Comparison of ENCODE assay signal across 21 cellular contexts in the genomic region with DNA sequence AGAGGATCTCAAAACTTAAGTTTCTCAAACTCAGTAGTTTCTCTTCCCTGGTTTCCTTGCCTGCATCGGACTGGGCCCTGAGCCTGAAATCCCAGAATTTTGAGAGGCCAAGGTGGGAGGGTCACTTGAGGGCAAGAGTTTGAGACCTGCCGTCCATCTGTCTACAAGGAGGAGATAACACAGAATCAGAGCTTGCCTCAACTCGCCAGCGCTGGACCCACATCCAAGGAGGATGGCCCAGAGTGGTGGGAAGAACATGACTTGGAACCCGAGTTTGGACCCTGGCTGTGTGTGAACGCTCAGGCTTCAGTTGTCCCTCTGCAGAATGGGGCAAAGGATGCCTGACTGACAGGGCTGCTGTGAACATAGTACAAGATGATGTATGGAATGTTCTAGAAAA.
A peak's percentile ranks its signal among the peaks of the same experiment; 100 is the strongest.
DNase-seq lines count a peak whose midpoint lies in the region; ATAC-seq and TF ChIP-seq lines count a peak whose summit lies in the region.
"Had no signal": no experiment of that assay in that cellular context is flagged by ENCODE, and none has a peak within 500 bp of the region (broad histone marks: within the 10 kb centered on the region; RNA-seq: fewer than 3 reads in every experiment).

No MANE protein-coding gene starts in this region.

- no peaks in the 10 kb centered on the region for H3K27me3 ChIP-seq in breast epithelium
- H3K27me3 ChIP-seq in brain microvascular endothelial cell (replicated peaks) = no peaks in the 10 kb centered on the region
- no peaks in the 10 kb centered on the region for H3K27me3 ChIP-seq in left ventricle myocardium inferior (ENCODE audit: low read depth)
- H3K27me3 ChIP-seq: MG63 had no signal

- H3K9me3 ChIP-seq in breast epithelium = no peaks in the 10 kb centered on the region
- no peaks in the 10 kb centered on the region for H3K9me3 ChIP-seq in left ventricle myocardium inferior (replicated peaks)

- BruUV-seq in MCF 10A (replicated peaks; lab: Mats Ljungman, UMichigan) = no TSS peak

- no peak overlapping the region for H3K4me3 ChIP-seq in breast epithelium
- no peak overlapping the region for H3K4me3 ChIP-seq in brain microvascular endothelial cell (ENCODE audit: low read depth, low read length)
- no peak overlapping the region for H3K4me3 ChIP-seq in left ventricle myocardium inferior
- H3K4me3 ChIP-seq: GM23338, MG63, SJCRH30 had no signal

- H3K4me1 ChIP-seq in breast epithelium = no peaks in the 10 kb centered on the region
- H3K4me1 ChIP-seq in left ventricle myocardium inferior = peaks cover 11% of the 10 kb centered on the region
- H3K4me1 ChIP-seq: SJCRH30 had no signal

- in situ Hi-C loops in brain microvascular endothelial cell (cut with HindIII; ENCODE audit: low pct_ligation_motif_present, low sequenced_read_pairs) = no loop called here

- DNase-seq in breast epithelium (ENCODE audit: low spot score in 2 of 2) (no peak), MCF 10A (ENCODE audit: unreplicated experiment) (no peak), chondrocyte (ENCODE audit: low spot score) (peak; percentile 56), sciatic nerve (ENCODE audit: low spot score) (peak; percentile 51), brain microvascular endothelial cell (no peak), left ventricle myocardium inferior (no peak), RWPE1 (ENCODE audit: low spot score) (no peak)
- DNase-seq: CD4-positive, alpha-beta T cell; DMS53; H9; HFFc6; NCI-H1105 treated with DMSO at 0.1 percent for 48 hours; NCI-H146; NCI-H1930; NCI-H2107; NCI-H446; NCI-H524 treated with DMSO at 0.1 percent for 48 hours; NCI-H774; SJCRH30 had no signal

- peaks cover 7% of the 10 kb centered on the region for H3K36me3 Mint-ChIP-seq in MCF 10A (ENCODE audit: insufficient read depth, unreplicated experiment)
- no peaks in the 10 kb centered on the region for H3K36me3 Mint-ChIP-seq in chondrocyte (ENCODE audit: low read depth)

- POLR2A ChIA-PET in MCF 10A (lab: Yijun Ruan, JAX) (no interaction called here), RWPE1 (lab: Yijun Ruan, JAX; ENCODE audit: low non-redundant PET) (no interaction called here)

- H3K27ac Mint-ChIP-seq in MCF 10A (ENCODE audit: low read depth, unreplicated experiment) (no peak overlapping the region), chondrocyte (ENCODE audit: unreplicated experiment) (no peak overlapping the region)
- H3K27ac Mint-ChIP-seq: CD4-positive, alpha-beta T cell; GM23338; H9 had no signal

- H3K4me3 Mint-ChIP-seq in MCF 10A (ENCODE audit: unreplicated experiment) (no peak overlapping the region), chondrocyte (ENCODE audit: unreplicated experiment) (no peak overlapping the region)
- H3K4me3 Mint-ChIP-seq: CD4-positive, alpha-beta T cell; GM23338; H9; HFFc6 had no signal

- TF ChIP-seq CTCF in breast epithelium (IDR thresholded peaks at IDR 0.05) (no peak), MCF 10A (IDR thresholded peaks at IDR 0.05; ENCODE audit: unreplicated experiment) (no peak), chondrocyte (IDR thresholded peaks at IDR 0.05) (no peak), brain microvascular endothelial cell (IDR thresholded peaks at IDR 0.05; ENCODE audit: low read depth, low read length, missing control alignments) (no peak), left ventricle myocardium inferior (IDR thresholded peaks at IDR 0.05; ENCODE audit: borderline replicate concordance) (no peak), RWPE1 (conservative IDR thresholded peaks at IDR 0.05; ENCODE audit: low read depth) (no peak)

- CTCF ChIA-PET in MCF 10A (lab: Yijun Ruan, JAX) = no interaction called here
- CTCF ChIA-PET in RWPE1 (lab: Yijun Ruan, JAX) = interaction anchor here (0.6 kb wide), 1 partner anchor 10 kb away, joined by 3 read pairs; no protein-coding TSS in a partner anchor

- H3K27me3 Mint-ChIP-seq in MCF 10A (ENCODE audit: insufficient read depth, unreplicated experiment) (no peaks in the 10 kb centered on the region), chondrocyte (ENCODE audit: low read depth) (no peaks in the 10 kb centered on the region)
- H3K27me3 Mint-ChIP-seq: CD4-positive, alpha-beta T cell had no signal

- no peaks in the 10 kb centered on the region for H3K36me3 ChIP-seq in breast epithelium
- no peaks in the 10 kb centered on the region for H3K36me3 ChIP-seq in brain microvascular endothelial cell (replicated peaks)
- H3K36me3 ChIP-seq in left ventricle myocardium inferior = no peaks in the 10 kb centered on the region
- H3K36me3 ChIP-seq: MG63, SJCRH30 had no signal

- ATAC-seq in sciatic nerve = no peak
- ATAC-seq: GM23338 had no signal

- peaks cover 4% of the 10 kb centered on the region for H3K9me3 Mint-ChIP-seq in MCF 10A (ENCODE audit: unreplicated experiment)
- H3K9me3 Mint-ChIP-seq in chondrocyte (ENCODE audit: low read depth) = no peaks in the 10 kb centered on the region
- H3K9me3 Mint-ChIP-seq: CD4-positive, alpha-beta T cell; GM23338; H9; HFFc6 had no signal

- intact Hi-C loops in breast epithelium (cut with DNase I; ENCODE audit: low total_unique reads) (no loop called here), MCF 10A (cut with micrococcal nuclease) (no loop called here), sciatic nerve (cut with DNase I) (no loop called here), left ventricle myocardium inferior (cut with micrococcal nuclease) (no loop called here)

- H3K4me1 Mint-ChIP-seq in MCF 10A (ENCODE audit: insufficient read depth, unreplicated experiment) (peaks cover 5% of the 10 kb centered on the region), chondrocyte (ENCODE audit: low read depth) (peaks cover 18% of the 10 kb centered on the region)
- H3K4me1 Mint-ChIP-seq: GM23338, H9 had no signal

- TF ChIP-seq POLR2A in breast epithelium (IDR thresholded peaks at IDR 0.05) = no peak

- H3K27ac ChIP-seq in breast epithelium (peak overlapping the region; percentile 45 to 49), brain microvascular endothelial cell (no peak overlapping the region), left ventricle myocardium inferior (replicated peaks) (no peak overlapping the region), RWPE1 (no peak overlapping the region)
- H3K27ac ChIP-seq: SJCRH30 had no signal

Comparison
In these comparisons a context has a peak if more than half of its experiments do, and no peak if none do; other contexts are left out.
1. DNase-seq: peak in chondrocyte (single experiment) and sciatic nerve (single experiment); none in breast epithelium (0 of 2), MCF 10A (single experiment), brain microvascular endothelial cell (single experiment), left ventricle myocardium inferior (single experiment) and RWPE1 (single experiment).
2. H3K27ac ChIP-seq: peak in breast epithelium (2 of 2); none in brain microvascular endothelial cell (single experiment), left ventricle myocardium inferior (single experiment) and RWPE1 (single experiment).